In genomic region chr11:66346476-66347424, GRCh38 we compare ENCODE assay signal across 6 cellular contexts. TPM values are rescaled to one million over a fixed set of nuclear protein-coding genes. Genes with fewer than 3 reads are reported as not detected.
DNase-seq lines count a peak whose midpoint lies in the region; ATAC-seq and TF ChIP-seq lines count a peak whose summit lies in the region.

No MANE protein-coding gene starts in this region.

- peaks cover 54% of the 10 kb centered on the region for H3K4me1 Mint-ChIP-seq in brain
- peaks cover 49% of the 10 kb centered on the region for H3K4me1 Mint-ChIP-seq in nephron progenitor cell

- H3K36me3 Mint-ChIP-seq in brain (peaks cover 4% of the 10 kb centered on the region), nephron progenitor cell (ENCODE audit: low read depth) (peaks cover 15% of the 10 kb centered on the region)

- peak overlapping the region; percentile 67 for H3K4me3 ChIP-seq in HL-60 (replicated peaks; ENCODE audit: insufficient read depth, low read length)

- no peaks in the 10 kb centered on the region for H3K27me3 ChIP-seq in HL-60 (ENCODE audit: insufficient read depth, poor library complexity, severe bottlenecking)

- peak overlapping the region; percentile 96 to 99 (median 97) for H3K4me3 Mint-ChIP-seq in brain
- peak overlapping the region; percentile 96 for H3K4me3 Mint-ChIP-seq in nephron progenitor cell

- peak overlapping the region; percentile 39; the same call in 1 of the 2 replicates for H3K27ac ChIP-seq in HL-60 (replicated peaks)

- TF ChIP-seq CTCF in HL-60 (IDR thresholded peaks at IDR 0.05; ENCODE audit: insufficient read depth, low read length) (no peak), brain (conservative IDR thresholded peaks at IDR 0.05) (no peak), nephron progenitor cell (IDR thresholded peaks at IDR 0.05) (no peak)

- peaks cover 5% of the 10 kb centered on the region for H3K27me3 Mint-ChIP-seq in brain
- H3K27me3 Mint-ChIP-seq in nephron progenitor cell (ENCODE audit: low read depth, poor library complexity), result peaks cover 12% of the 10 kb centered on the region

- peaks cover 0 to 4% (median 0%) of the 10 kb centered on the region in 5 experiments for H3K9me3 Mint-ChIP-seq in brain
- peaks cover 3% of the 10 kb centered on the region for H3K9me3 Mint-ChIP-seq in nephron progenitor cell

- DNase-seq in HL-60 (ENCODE audit: low read depth in 1 of 2, low spot score in 1 of 2) (no peak), nephron progenitor cell (no peak), NCI-H128 (lab: John Stamatoyannopoulos, UW; ENCODE audit: unreplicated experiment) (no peak)

- ATAC-seq in GM21723 (IDR thresholded peaks at IDR 0.05; ENCODE audit: unreplicated experiment) (no peak), HG02623 (IDR thresholded peaks at IDR 0.05; ENCODE audit: unreplicated experiment) (no peak)

- H3K27ac Mint-ChIP-seq in brain (peak overlapping the region; percentile 81 to 99 (median 98)), nephron progenitor cell (no peak overlapping the region)

RNA-seq across cellular contexts. Expression of gene B4GAT1, which starts 0.7 kb away (rescaled TPM):
- 89.5 TPM for polyA plus RNA-seq in brain (ENCODE audit: insufficient read depth, low read depth, low replicate concordance)

RNA-seq across cellular contexts. Expression of gene BRMS1, which starts 1.8 kb away (rescaled TPM):
- polyA plus RNA-seq in brain (ENCODE audit: insufficient read depth, low read depth, low replicate concordance), result 67.0 TPM

RNA-seq across cellular contexts. Expression of gene RIN1, which starts 10.5 kb away (rescaled TPM):
- 3.2 TPM for polyA plus RNA-seq in brain (ENCODE audit: insufficient read depth, low read depth, low replicate concordance)

RNA-seq across cellular contexts. Expression of gene SLC29A2, which starts 24.8 kb away (rescaled TPM):
- 4.8 TPM for polyA plus RNA-seq in brain (ENCODE audit: insufficient read depth, low read depth, low replicate concordance)

RNA-seq across cellular contexts. Expression of gene CD248, which starts 29.9 kb away (rescaled TPM):
- polyA plus RNA-seq in brain (ENCODE audit: insufficient read depth, low read depth, low replicate concordance), result 14.3 TPM
